24 cellular contexts compared by ENCODE assay signal in genomic region chr12:122505419-122506051, GRCh38. TPM values are rescaled to one million over a fixed set of nuclear protein-coding genes. Genes with fewer than 3 reads are reported as not detected.
A peak's percentile ranks its signal among the peaks of the same experiment; 100 is the strongest.
DNase-seq lines count a peak whose midpoint lies in the region; TF ChIP-seq lines count a peak whose summit lies in the region.
"Had no signal": no experiment of that assay in that cellular context is flagged by ENCODE, and none has a peak within 500 bp of the region (broad histone marks: within the 10 kb centered on the region; RNA-seq: fewer than 3 reads in every experiment).

No MANE protein-coding gene starts in this region.

- intact Hi-C loops in CD14-positive monocyte (cut with micrococcal nuclease): loop anchor here in 1 of 2 donors (10.0 kb wide), 1 partner anchor 241 kb away; the partner anchor contains the start of gene VPS33A
- intact Hi-C loops in cardiac septum (cut with DNase I): no loop called here
- intact Hi-C loops in Calu3 (cut with micrococcal nuclease; ENCODE audit: unreplicated experiment): no loop called here

- peak overlapping the region in 5 of 7 donors; percentile 4 to 82 (median 56) for H3K27ac Mint-ChIP-seq in CD14-positive monocyte
- H3K27ac Mint-ChIP-seq in HFFc6: peak overlapping the region; percentile 42
- H3K27ac Mint-ChIP-seq in Calu3 (ENCODE audit: unreplicated experiment): no peak overlapping the region
- H3K27ac Mint-ChIP-seq: dendritic cell treated with granulocyte-macrophage colony-stimulating factor and Interleukin-4, amounts not matched to agents 40 ng/mL and 50 ng/mL, for 4 days; stimulated activated effector memory CD8-positive, alpha-beta T cell treated with anti-CD3 and anti-CD28 coated beads, Interleukin-12 subunit alpha, Interleukin-12 subunit beta, amount 100 ng/mL, for 72 hours had no signal

- no peaks in the 10 kb centered on the region for H3K9me3 ChIP-seq in SK-N-MC (ENCODE audit: low read depth, low read length)

- no peak overlapping the region for H3K4me3 ChIP-seq in SK-N-MC
- H3K4me3 ChIP-seq in fibroblast of pulmonary artery (replicated peaks; ENCODE audit: low read depth, low read length): no peak overlapping the region
- H3K4me3 ChIP-seq: PC-9 had no signal

- DNase-seq in CD14-positive monocyte (ENCODE audit: low spot score) (no peak), HFFc6 (no peak), SK-N-MC (ENCODE audit: low read depth, low spot score) (no peak), fibroblast of pulmonary artery (ENCODE audit: low read depth) (peak; percentile 27), DMS53 (lab: John Stamatoyannopoulos, UW) (no peak), cardiac septum (ENCODE audit: low spot score) (no peak), Calu3 (no peak)
- DNase-seq: activated B cell treated with CpG ODN at 0.5 μM for 24 hours; activated CD4-positive, alpha-beta T cell treated with anti-CD3 and anti-CD28 coated beads, Interleukin-2, amount 50 U/mL, for 4 hours; activated CD8-positive, alpha-beta memory T cell treated with anti-CD3 and anti-CD28 coated beads, Interleukin-2, amount 50 U/mL, for 4 hours; caudate nucleus; CD4-positive, alpha-beta memory T cell; H7; hippocampal formation; left cardiac atrium; mammary epithelial cell; NCI-H1436 treated with DMSO at 0.1 percent for 48 hours; PC-9; Right ventricle myocardium superior; stimulated activated CD4-positive, alpha-beta T cell treated with anti-CD3 and anti-CD28 coated beads, Interleukin-4, amount 100 ng/mL, for 24 hours had no signal

- H3K4me3 Mint-ChIP-seq in CD14-positive monocyte (no peak overlapping the region), HFFc6 (no peak overlapping the region), Calu3 (ENCODE audit: low read depth, unreplicated experiment) (no peak overlapping the region)
- H3K4me3 Mint-ChIP-seq: activated B cell treated with CpG ODN at 0.5 μM for 24 hours; activated naive CD8-positive, alpha-beta T cell; CD4-positive, alpha-beta memory T cell; dendritic cell treated with granulocyte-macrophage colony-stimulating factor and Interleukin-4, amounts not matched to agents 40 ng/mL and 50 ng/mL, for 4 days; stimulated activated effector memory CD8-positive, alpha-beta T cell treated with anti-CD3 and anti-CD28 coated beads, Interleukin-12 subunit alpha, Interleukin-12 subunit beta, amount 100 ng/mL, for 72 hours had no signal

- H3K27ac ChIP-seq in SK-N-MC: peak overlapping the region; percentile 39
- H3K27ac ChIP-seq: PC-9 had no signal

- H3K4me1 Mint-ChIP-seq in CD14-positive monocyte: peaks cover 27% of the 10 kb centered on the region
- peaks cover 14% of the 10 kb centered on the region for H3K4me1 Mint-ChIP-seq in HFFc6 (ENCODE audit: low read depth)
- peaks cover 16% of the 10 kb centered on the region for H3K4me1 Mint-ChIP-seq in Calu3 (ENCODE audit: low read depth, unreplicated experiment)

- TF ChIP-seq CTCF in CD14-positive monocyte (IDR thresholded peaks at IDR 0.05) (no peak), HFFc6 (IDR thresholded peaks at IDR 0.05) (no peak), fibroblast of pulmonary artery (IDR thresholded peaks at IDR 0.05; ENCODE audit: low read length, missing control alignments) (no peak), Calu3 (IDR thresholded peaks at IDR 0.05; ENCODE audit: unreplicated experiment) (no peak)

- H3K36me3 Mint-ChIP-seq in CD14-positive monocyte (peaks cover 61 to 73% of the 10 kb centered on the region in 2 donors), HFFc6 (ENCODE audit: low read depth) (peaks cover 36% of the 10 kb centered on the region), Calu3 (ENCODE audit: insufficient read depth, unreplicated experiment) (peaks cover 87% of the 10 kb centered on the region)

- no peaks in the 10 kb centered on the region for H3K9me3 Mint-ChIP-seq in CD14-positive monocyte
- no peaks in the 10 kb centered on the region for H3K9me3 Mint-ChIP-seq in HFFc6
- H3K9me3 Mint-ChIP-seq in Calu3 (ENCODE audit: low read depth, unreplicated experiment): no peaks in the 10 kb centered on the region
- H3K9me3 Mint-ChIP-seq: activated B cell treated with CpG ODN at 0.5 μM for 24 hours; dendritic cell treated with granulocyte-macrophage colony-stimulating factor and Interleukin-4, amounts not matched to agents 40 ng/mL and 50 ng/mL, for 4 days; stimulated activated effector memory CD8-positive, alpha-beta T cell treated with anti-CD3 and anti-CD28 coated beads, Interleukin-12 subunit alpha, Interleukin-12 subunit beta, amount 100 ng/mL, for 72 hours had no signal

- peaks cover 80% of the 10 kb centered on the region for H3K36me3 ChIP-seq in SK-N-MC (ENCODE audit: insufficient read depth, low read length)

- H3K9ac ChIP-seq in SK-N-MC (ENCODE audit: insufficient read length): no peak overlapping the region

- H3K27me3 Mint-ChIP-seq in CD14-positive monocyte (ENCODE audit: low read depth in 3 of 3) (peaks cover 0 to 4% (median 0%) of the 10 kb centered on the region in 3 donors), HFFc6 (ENCODE audit: insufficient read depth) (peaks cover 3% of the 10 kb centered on the region), Calu3 (ENCODE audit: unreplicated experiment) (no peaks in the 10 kb centered on the region)
- H3K27me3 Mint-ChIP-seq: activated B cell treated with CpG ODN at 0.5 μM for 24 hours; activated naive CD8-positive, alpha-beta T cell; CD4-positive, alpha-beta memory T cell; dendritic cell treated with granulocyte-macrophage colony-stimulating factor and Interleukin-4, amounts not matched to agents 40 ng/mL and 50 ng/mL, for 4 days; progenitor cell of endocrine pancreas had no signal

- CTCF ChIA-PET in Calu3 (lab: Charles Lee): no interaction called here

- BruUV-seq in Calu3 (replicated peaks; lab: Mats Ljungman, UMichigan): no TSS peak

RNA-seq across cellular contexts. Expression of gene ZCCHC8, which starts 4.8 kb away (rescaled TPM):
- 1 to 10 TPM; 2.5 to 5.4 TPM for polyA plus RNA-seq in CD14-positive monocyte
- 10 to 100 TPM in 5 of 6 experiments, 1 to 10 TPM in 1; 9.7 to 13.1 (median 11.4) TPM for total RNA-seq in HFFc6 (2021; fragmentation: NEBNext Ultra II Directional; extraction: Animal tissue kit (Norgen Biotek cat#: 25700))
- total RNA-seq in cardiac septum (10.1 TPM), Calu3 (2022) (46.6 and 46.8 TPM in 2 replicates)

RNA-seq across cellular contexts. Expression of gene RSRC2, which starts 21.2 kb away (rescaled TPM):
- polyA plus RNA-seq in CD14-positive monocyte: 10 to 100 TPM in 1 of 2 donors, 1 to 10 TPM in 1; 7.6 to 15.8 TPM
- total RNA-seq in HFFc6 (2021; fragmentation: NEBNext Ultra II Directional; extraction: Animal tissue kit (Norgen Biotek cat#: 25700)): 10 to 100 TPM; 38.7 to 52.7 (median 44.2) TPM
- total RNA-seq in cardiac septum: 41.2 TPM
- 84.0 and 86.9 TPM in 2 replicates for total RNA-seq in Calu3 (2022)

RNA-seq across cellular contexts. Expression of gene KNTC1, which starts 21.5 kb away (rescaled TPM):
- under 1 TPM; 0.65 to 0.81 TPM for polyA plus RNA-seq in CD14-positive monocyte
- total RNA-seq in HFFc6 (2021; fragmentation: NEBNext Ultra II Directional; extraction: Animal tissue kit (Norgen Biotek cat#: 25700)): 10 to 100 TPM; 11.7 to 25.0 (median 19.6) TPM
- total RNA-seq in cardiac septum (2.7 TPM), Calu3 (2022) (97.8 and 110 TPM in 2 replicates)
